ENCODE assay signal across 1 cellular context in the genomic region with DNA sequence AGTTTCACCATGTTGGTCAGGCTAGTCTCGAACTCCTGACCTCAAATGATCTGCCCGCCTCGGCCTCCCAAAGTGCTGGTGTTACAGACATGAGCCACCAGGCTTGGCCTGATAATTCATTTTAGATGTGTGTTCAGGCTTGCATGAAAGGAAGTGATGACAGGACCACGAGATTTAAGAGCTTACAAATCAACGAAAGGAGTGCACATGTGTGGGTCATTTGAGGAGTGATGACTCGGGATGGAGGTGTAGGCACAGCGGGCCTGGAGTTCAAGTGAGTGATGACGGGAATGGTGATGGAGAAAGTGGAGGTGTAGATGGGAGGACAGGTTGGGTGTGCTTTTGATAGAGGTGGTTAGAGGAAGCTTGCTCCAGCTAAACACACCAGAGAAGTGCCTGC.
TF ChIP-seq lines count a peak whose summit lies in the region.

No MANE protein-coding gene starts in this region.

TF ChIP-seq in K562, 482 proteins besides CTCF, POLR2A, EP300 and RAD21 (continued from another document and continues in another):
- TF ChIP-seq ZNF695 (CRISPR knock-in tag; IDR thresholded peaks at IDR 0.05) (no peak), FOXA3 (CRISPR knock-in tag; conservative IDR thresholded peaks at IDR 0.05 in 1 of 2, IDR thresholded peaks at IDR 0.05 in 1 of 2) (0 out of 4 replicates have a peak, but pooled peaks of 1 of the 2 experiments have one; percentile 32), ARNT (IDR thresholded peaks at IDR 0.05) (no peak), ZNF224 (CRISPR knock-in tag; IDR thresholded peaks at IDR 0.05) (no peak), TCF15 (CRISPR knock-in tag; IDR thresholded peaks at IDR 0.05) (no peak), MEIS2 (IDR thresholded peaks at IDR 0.05; ENCODE audit: partially characterized antibody) (peak; percentile 90), ILK (tag; IDR thresholded peaks at IDR 0.05; ENCODE audit: borderline replicate concordance, low read depth) (no peak), MEF2A (IDR thresholded peaks at IDR 0.05; ENCODE audit: control insufficient read depth, low read depth, low read length) (no peak), ARID1B (IDR thresholded peaks at IDR 0.05) (peak; percentile 52; the same call in 1 of the 2 replicates), ZNF133 (CRISPR knock-in tag; IDR thresholded peaks at IDR 0.05) (no peak), ATF7 (IDR thresholded peaks at IDR 0.05) (no peak), ETV1 (tag; conservative IDR thresholded peaks at IDR 0.05; ENCODE audit: low read depth) (no peak), LEF1 (IDR thresholded peaks at IDR 0.05) (peak; percentile 32; the same call in 1 of the 2 replicates), GTF2E2 (tag; IDR thresholded peaks at IDR 0.05) (no peak), ZFP30 (CRISPR knock-in tag; IDR thresholded peaks at IDR 0.05; ENCODE audit: borderline replicate concordance) (no peak), UBTF (IDR thresholded peaks at IDR 0.05; ENCODE audit: borderline replicate concordance in 1 of 2, low read depth in 2 of 2, low read length in 2 of 2) (no peak), SLC30A9 (CRISPR knock-in tag; IDR thresholded peaks at IDR 0.05) (no peak), PML (IDR thresholded peaks at IDR 0.05; ENCODE audit: low read length) (no peak), NONO (IDR thresholded peaks at IDR 0.05; ENCODE audit: low read depth in 2 of 2, low read length in 1 of 2) (no peak), SRSF1 (IDR thresholded peaks at IDR 0.05; ENCODE audit: low read depth, low read length) (no peak), HNRNPL (IDR thresholded peaks at IDR 0.05; ENCODE audit: low read depth, low read length) (no peak), SMAD4 (CRISPR knock-in tag; conservative IDR thresholded peaks at IDR 0.05) (peak; percentile 45; the same call in 1 of the 2 replicates), KDM1A (IDR thresholded peaks at IDR 0.05) (peak; percentile 29 to 39; a peak in 2 of 4 replicates), C11orf30 (IDR thresholded peaks at IDR 0.05; ENCODE audit: low read depth) (no peak), ZNF316 (IDR thresholded peaks at IDR 0.05) (no peak), ATF1 (CRISPR knock-in tag; IDR thresholded peaks at IDR 0.05) (no peak), ATF1 (tag; IDR thresholded peaks at IDR 0.05) (peak; percentile 32; the same call in 1 of the 2 replicates), ZNF76 (CRISPR knock-in tag; IDR thresholded peaks at IDR 0.05; ENCODE audit: borderline replicate concordance) (no peak), ELF2 (CRISPR knock-in tag; IDR thresholded peaks at IDR 0.05) (no peak), XRCC3 (IDR thresholded peaks at IDR 0.05) (no peak), STAT6 (CRISPR knock-in tag; IDR thresholded peaks at IDR 0.05) (no peak), POLR2G (IDR thresholded peaks at IDR 0.05; ENCODE audit: low read depth, low read length) (no peak), ZFX (CRISPR knock-in tag; IDR thresholded peaks at IDR 0.05) (no peak), MTA1 (IDR thresholded peaks at IDR 0.05; ENCODE audit: borderline replicate concordance) (no peak), HDAC1 (IDR thresholded peaks at IDR 0.05) (peak in 1 of 2 experiments; percentile 71; a peak in 2 of 4 replicates), POLR3G (IDR thresholded peaks at IDR 0.05; ENCODE audit: extremely low read depth, insufficient read length, insufficient replicate concordance) (no peak), WHSC1 (IDR thresholded peaks at IDR 0.05; ENCODE audit: low read length) (no peak), NCOR1 (IDR thresholded peaks at IDR 0.05) (0 out of 2 replicates have a peak, but pooled peaks have one; percentile 22)
- TF ChIP-seq, protein P1, sequence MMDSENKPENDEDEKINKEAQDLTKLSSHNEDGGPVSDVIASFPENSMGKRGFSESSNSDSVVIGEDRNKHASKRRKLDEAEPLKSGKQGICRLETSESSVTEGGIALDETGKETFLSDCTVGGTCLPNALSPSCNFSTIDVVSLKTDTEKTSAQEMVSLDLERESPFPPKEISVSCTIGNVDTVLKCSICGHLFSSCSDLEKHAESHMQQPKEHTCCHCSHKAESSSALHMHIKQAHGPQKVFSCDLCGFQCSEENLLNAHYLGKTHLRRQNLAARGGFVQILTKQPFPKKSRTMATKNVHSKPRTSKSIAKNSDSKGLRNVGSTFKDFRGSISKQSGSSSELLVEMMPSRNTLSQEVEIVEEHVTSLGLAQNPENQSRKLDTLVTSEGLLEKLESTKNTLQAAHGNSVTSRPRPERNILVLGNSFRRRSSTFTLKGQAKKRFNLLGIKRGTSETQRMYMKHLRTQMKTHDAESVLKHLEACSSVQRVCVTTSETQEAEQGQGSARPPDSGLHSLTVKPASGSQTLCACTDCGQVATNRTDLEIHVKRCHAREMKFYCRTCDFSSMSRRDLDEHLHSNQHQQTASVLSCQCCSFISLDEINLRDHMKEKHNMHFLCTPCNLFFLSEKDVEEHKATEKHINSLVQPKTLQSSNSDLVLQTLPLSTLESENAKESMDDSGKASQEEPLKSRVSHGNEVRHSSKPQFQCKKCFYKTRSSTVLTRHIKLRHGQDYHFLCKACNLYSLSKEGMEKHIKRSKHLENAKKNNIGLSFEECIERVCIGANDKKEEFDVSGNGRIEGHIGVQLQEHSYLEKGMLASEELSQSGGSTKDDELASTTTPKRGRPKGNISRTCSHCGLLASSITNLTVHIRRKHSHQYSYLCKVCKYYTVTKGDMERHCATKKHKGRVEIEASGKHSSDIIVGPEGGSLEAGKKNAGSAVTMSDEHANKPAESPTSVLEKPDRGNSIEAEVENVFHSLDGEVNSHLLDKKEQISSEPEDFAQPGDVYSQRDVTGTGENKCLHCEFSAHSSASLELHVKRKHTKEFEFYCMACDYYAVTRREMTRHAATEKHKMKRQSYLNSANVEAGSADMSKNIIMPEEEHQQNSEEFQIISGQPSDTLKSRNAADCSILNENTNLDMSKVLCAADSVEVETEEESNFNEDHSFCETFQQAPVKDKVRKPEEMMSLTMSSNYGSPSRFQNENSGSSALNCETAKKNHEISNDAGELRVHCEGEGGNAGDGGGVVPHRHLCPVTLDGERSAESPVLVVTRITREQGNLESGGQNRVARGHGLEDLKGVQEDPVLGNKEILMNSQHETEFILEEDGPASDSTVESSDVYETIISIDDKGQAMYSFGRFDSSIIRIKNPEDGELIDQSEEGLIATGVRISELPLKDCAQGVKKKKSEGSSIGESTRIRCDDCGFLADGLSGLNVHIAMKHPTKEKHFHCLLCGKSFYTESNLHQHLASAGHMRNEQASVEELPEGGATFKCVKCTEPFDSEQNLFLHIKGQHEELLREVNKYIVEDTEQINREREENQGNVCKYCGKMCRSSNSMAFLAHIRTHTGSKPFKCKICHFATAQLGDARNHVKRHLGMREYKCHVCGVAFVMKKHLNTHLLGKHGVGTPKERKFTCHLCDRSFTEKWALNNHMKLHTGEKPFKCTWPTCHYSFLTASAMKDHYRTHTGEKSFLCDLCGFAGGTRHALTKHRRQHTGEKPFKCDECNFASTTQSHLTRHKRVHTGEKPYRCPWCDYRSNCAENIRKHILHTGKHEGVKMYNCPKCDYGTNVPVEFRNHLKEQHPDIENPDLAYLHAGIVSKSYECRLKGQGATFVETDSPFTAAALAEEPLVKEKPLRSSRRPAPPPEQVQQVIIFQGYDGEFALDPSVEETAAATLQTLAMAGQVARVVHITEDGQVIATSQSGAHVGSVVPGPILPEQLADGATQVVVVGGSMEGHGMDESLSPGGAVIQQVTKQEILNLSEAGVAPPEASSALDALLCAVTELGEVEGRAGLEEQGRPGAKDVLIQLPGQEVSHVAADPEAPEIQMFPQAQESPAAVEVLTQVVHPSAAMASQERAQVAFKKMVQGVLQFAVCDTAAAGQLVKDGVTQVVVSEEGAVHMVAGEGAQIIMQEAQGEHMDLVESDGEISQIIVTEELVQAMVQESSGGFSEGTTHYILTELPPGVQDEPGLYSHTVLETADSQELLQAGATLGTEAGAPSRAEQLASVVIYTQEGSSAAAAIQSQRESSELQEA (IDR thresholded peaks at IDR 0.05; ENCODE audit: low read depth) = no peak
- TF ChIP-seq, protein P2, sequence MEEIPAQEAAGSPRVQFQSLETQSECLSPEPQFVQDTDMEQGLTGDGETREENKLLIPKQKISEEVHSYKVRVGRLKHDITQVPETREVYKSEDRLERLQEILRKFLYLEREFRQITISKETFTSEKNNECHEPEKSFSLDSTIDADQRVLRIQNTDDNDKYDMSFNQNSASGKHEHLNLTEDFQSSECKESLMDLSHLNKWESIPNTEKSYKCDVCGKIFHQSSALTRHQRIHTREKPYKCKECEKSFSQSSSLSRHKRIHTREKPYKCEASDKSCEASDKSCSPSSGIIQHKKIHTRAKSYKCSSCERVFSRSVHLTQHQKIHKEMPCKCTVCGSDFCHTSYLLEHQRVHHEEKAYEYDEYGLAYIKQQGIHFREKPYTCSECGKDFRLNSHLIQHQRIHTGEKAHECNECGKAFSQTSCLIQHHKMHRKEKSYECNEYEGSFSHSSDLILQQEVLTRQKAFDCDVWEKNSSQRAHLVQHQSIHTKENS (CRISPR knock-in tag; IDR thresholded peaks at IDR 0.05) = no peak
- TF ChIP-seq, protein P3, sequence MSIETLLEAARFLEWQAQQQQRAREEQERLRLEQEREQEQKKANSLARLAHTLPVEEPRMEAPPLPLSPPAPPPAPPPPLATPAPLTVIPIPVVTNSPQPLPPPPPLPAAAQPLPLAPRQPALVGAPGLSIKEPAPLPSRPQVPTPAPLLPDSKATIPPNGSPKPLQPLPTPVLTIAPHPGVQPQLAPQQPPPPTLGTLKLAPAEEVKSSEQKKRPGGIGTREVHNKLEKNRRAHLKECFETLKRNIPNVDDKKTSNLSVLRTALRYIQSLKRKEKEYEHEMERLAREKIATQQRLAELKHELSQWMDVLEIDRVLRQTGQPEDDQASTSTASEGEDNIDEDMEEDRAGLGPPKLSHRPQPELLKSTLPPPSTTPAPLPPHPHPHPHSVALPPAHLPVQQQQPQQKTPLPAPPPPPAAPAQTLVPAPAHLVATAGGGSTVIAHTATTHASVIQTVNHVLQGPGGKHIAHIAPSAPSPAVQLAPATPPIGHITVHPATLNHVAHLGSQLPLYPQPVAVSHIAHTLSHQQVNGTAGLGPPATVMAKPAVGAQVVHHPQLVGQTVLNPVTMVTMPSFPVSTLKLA (conservative IDR thresholded peaks at IDR 0.05) = peak; percentile 11 to 47; a peak in 1 of 4 replicates
- TF ChIP-seq, protein P4, sequence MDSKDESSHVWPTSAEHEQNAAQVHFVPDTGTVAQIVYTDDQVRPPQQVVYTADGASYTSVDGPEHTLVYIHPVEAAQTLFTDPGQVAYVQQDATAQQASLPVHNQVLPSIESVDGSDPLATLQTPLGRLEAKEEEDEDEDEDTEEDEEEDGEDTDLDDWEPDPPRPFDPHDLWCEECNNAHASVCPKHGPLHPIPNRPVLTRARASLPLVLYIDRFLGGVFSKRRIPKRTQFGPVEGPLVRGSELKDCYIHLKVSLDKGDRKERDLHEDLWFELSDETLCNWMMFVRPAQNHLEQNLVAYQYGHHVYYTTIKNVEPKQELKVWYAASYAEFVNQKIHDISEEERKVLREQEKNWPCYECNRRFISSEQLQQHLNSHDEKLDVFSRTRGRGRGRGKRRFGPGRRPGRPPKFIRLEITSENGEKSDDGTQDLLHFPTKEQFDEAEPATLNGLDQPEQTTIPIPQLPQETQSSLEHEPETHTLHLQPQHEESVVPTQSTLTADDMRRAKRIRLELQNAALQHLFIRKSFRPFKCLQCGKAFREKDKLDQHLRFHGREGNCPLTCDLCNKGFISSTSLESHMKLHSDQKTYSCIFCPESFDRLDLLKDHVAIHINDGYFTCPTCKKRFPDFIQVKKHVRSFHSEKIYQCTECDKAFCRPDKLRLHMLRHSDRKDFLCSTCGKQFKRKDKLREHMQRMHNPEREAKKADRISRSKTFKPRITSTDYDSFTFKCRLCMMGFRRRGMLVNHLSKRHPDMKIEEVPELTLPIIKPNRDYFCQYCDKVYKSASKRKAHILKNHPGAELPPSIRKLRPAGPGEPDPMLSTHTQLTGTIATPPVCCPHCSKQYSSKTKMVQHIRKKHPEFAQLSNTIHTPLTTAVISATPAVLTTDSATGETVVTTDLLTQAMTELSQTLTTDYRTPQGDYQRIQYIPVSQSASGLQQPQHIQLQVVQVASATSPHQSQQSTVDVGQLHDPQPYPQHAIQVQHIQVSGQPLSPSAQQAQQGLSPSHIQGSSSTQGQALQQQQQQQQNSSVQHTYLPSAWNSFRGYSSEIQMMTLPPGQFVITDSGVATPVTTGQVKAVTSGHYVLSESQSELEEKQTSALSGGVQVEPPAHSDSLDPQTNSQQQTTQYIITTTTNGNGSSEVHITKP (IDR thresholded peaks at IDR 0.05; ENCODE audit: partially characterized antibody) = no peak
